Comparison of ENCODE assay signal across 19 cellular contexts in the genomic region with DNA sequence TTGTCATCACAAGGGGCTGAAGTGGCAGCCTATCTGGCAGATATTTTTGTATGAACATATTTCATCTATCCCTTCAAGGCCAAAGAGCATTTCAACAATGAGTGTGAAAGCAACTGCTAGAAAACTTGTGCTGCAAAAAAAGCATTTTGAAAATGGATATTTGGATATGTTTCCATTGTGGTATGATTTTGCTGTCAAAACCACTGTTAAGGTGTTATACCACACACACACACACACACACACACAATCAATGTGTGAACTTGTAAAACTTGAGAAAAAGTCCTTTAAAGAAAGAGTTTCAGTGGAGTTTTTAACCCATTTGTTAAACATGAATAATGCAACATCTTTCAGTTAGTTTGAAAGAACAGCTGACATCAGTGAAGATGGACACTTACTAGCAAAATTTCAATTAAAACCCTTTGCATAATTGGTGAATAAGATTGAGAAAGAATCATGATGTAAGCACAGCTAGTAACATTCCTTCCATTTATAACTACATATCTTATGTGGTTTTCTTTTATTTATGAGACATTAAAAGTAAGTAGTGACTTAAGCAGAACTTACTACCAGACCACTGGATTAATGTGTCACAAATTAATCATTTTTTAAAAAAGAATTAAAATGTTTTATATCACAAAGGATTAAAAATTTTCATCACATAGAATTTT.
DNase-seq lines count a peak whose midpoint lies in the region; ATAC-seq, FAIRE-seq and TF ChIP-seq lines count a peak whose summit lies in the region.
"Had no signal": no experiment of that assay in that cellular context is flagged by ENCODE, and none has a peak within 500 bp of the region (broad histone marks: within the 10 kb centered on the region; RNA-seq: fewer than 3 reads in every experiment).

No MANE protein-coding gene starts in this region.

- H3K23ac ChIP-seq in IMR-90 (ENCODE audit: low read depth, low read length) = no peak overlapping the region

- in situ Hi-C loops in IMR-90 (cut with MboI; ENCODE audit: low sequenced_read_pairs) = no loop called here

- H3K4me3 ChIP-seq in IMR-90 (ENCODE audit: insufficient read depth, low read depth, low read length) (no peak overlapping the region), kidney (ENCODE audit: low read length in 2 of 2) (no peak overlapping the region), GM23338 (no peak overlapping the region)
- H3K4me3 ChIP-seq: SJCRH30 had no signal

- ATAC-seq in IMR-90 (ENCODE audit: low read depth) = peak; percentile 45; the same call in 1 of the 2 replicates
- peak; percentile 41 for ATAC-seq in effector memory CD8-positive, alpha-beta T cell (replicated peaks)
- ATAC-seq in GM23338 = no peak
- no peak for ATAC-seq in HG02678 (IDR thresholded peaks at IDR 0.05; ENCODE audit: unreplicated experiment)
- ATAC-seq: PC-3 had no signal

- no peak for TF ChIP-seq RAD21 in IMR-90 (IDR thresholded peaks at IDR 0.05; ENCODE audit: low read length)

- H4K20me1 ChIP-seq in IMR-90 (ENCODE audit: insufficient read depth, low read length) (peaks cover 3% of the 10 kb centered on the region; the same call in 1 of the 2 replicates), GM23338 (replicated peaks; ENCODE audit: insufficient read depth) (no peaks in the 10 kb centered on the region)

- no peak overlapping the region for H3K4ac ChIP-seq in IMR-90 (ENCODE audit: low read depth, low read length)

- H3K56ac ChIP-seq in IMR-90 (ENCODE audit: extremely low read depth, insufficient read depth, low read length) = no peak overlapping the region

- H4K5ac ChIP-seq in IMR-90 (ENCODE audit: low read depth, low read length) = no peak overlapping the region

- dilution Hi-C loops in IMR-90 (cut with HindIII; ENCODE audit: low sequenced_read_pairs, unreplicated experiment) = no loop called here

- DNase-seq in IMR-90 (no peak), kidney (no peak), ecto neural progenitor cell (ENCODE audit: low spot score) (no peak), activated gamma-delta T cell (lab: John Stamatoyannopoulos, UW) (no peak), GM23338 (ENCODE audit: low spot score) (no peak)
- no peak for DNase-seq in effector memory CD8-positive, alpha-beta T cell
- DNase-seq: ACHN; CD4-positive, alpha-beta memory T cell; H7; NCI-H1436 treated with DMSO at 0.1 percent for 48 hours; NCI-H2081; NCI-H82; PC-3; SJCRH30; SW 1271 had no signal

- no peak overlapping the region for H2BK5ac ChIP-seq in IMR-90 (ENCODE audit: low read depth, low read length, poor library complexity, severe bottlenecking)

- no TSS peak for BruUV-seq in IMR-90 (replicated peaks; lab: Mats Ljungman, UMichigan)

- no peak overlapping the region for H2BK15ac ChIP-seq in IMR-90 (ENCODE audit: low read depth, low read length)

- no peak overlapping the region for H3K27ac ChIP-seq in IMR-90 (ENCODE audit: insufficient read depth, low read length)
- no peak overlapping the region for H3K27ac ChIP-seq in kidney (ENCODE audit: low read depth in 2 of 2, low read length in 2 of 2)
- H3K27ac ChIP-seq in GM23338 (ENCODE audit: low read depth) = no peak overlapping the region
- H3K27ac ChIP-seq: HL-60, SJCRH30 had no signal

- H3K9ac ChIP-seq in IMR-90 (ENCODE audit: low read depth, low read length) = no peak overlapping the region
- no peak overlapping the region for H3K9ac ChIP-seq in kidney (ENCODE audit: low read length in 2 of 2)

- no peak overlapping the region for H2BK120ac ChIP-seq in IMR-90 (ENCODE audit: low read depth, low read length)

- FAIRE-seq in G401.6 (lab: Jason Lieb, UNC) (peak; percentile 6), kidney (lab: Jason Lieb, UNC) (peak; percentile 17)
- FAIRE-seq: GM12891 had no signal

- H3K9me3 ChIP-seq in IMR-90 (ENCODE audit: control insufficient read depth, insufficient read depth, low read length) (no peaks in the 10 kb centered on the region), kidney (ENCODE audit: control insufficient read depth in 1 of 2, low read length in 2 of 2) (no peaks in the 10 kb centered on the region)
- H3K9me3 ChIP-seq: SJCRH30 had no signal

- peaks cover 6% of the 10 kb centered on the region for H3K9me1 ChIP-seq in IMR-90 (ENCODE audit: insufficient read depth, low read length)

- peaks cover 0 to 15% of the 10 kb centered on the region in 2 donors for H3K4me1 Mint-ChIP-seq in effector memory CD8-positive, alpha-beta T cell (ENCODE audit: low read depth in 2 of 2)
- H3K4me1 Mint-ChIP-seq in GM23338 = no peaks in the 10 kb centered on the region

- CTCF ChIA-PET in IMR-90 (lab: Yijun Ruan, JAX) = no interaction called here

- H3K36me3 Mint-ChIP-seq in effector memory CD8-positive, alpha-beta T cell (ENCODE audit: insufficient read depth) = peaks cover 3% of the 10 kb centered on the region
- H3K36me3 Mint-ChIP-seq in GM23338 (ENCODE audit: low read depth) = no peaks in the 10 kb centered on the region

- H3K9me3 Mint-ChIP-seq in effector memory CD8-positive, alpha-beta T cell = no peaks in the 10 kb centered on the region
- no peaks in the 10 kb centered on the region for H3K9me3 Mint-ChIP-seq in GM23338
- H3K9me3 Mint-ChIP-seq: CD4-positive, alpha-beta memory T cell had no signal

- H3F3A ChIP-seq in GM23338 (replicated peaks; ENCODE audit: low read depth) = no peaks in the 10 kb centered on the region

- H3K27ac Mint-ChIP-seq in effector memory CD8-positive, alpha-beta T cell = no peak overlapping the region
- H3K27ac Mint-ChIP-seq in GM23338 = no peak overlapping the region
- H3K27ac Mint-ChIP-seq: CD4-positive, alpha-beta memory T cell had no signal

- H3K4me2 ChIP-seq in IMR-90 (ENCODE audit: low read depth, low read length) (no peak overlapping the region), GM23338 (no peak overlapping the region)

- no peak overlapping the region for H2BK20ac ChIP-seq in IMR-90 (ENCODE audit: low read depth, low read length)

- TF ChIP-seq CTCF in IMR-90 (conservative IDR thresholded peaks at IDR 0.05; ENCODE audit: low read depth, low read length) (no peak), kidney (IDR thresholded peaks at IDR 0.05; ENCODE audit: borderline replicate concordance, extremely low read depth, insufficient read depth) (no peak), GM23338 (conservative IDR thresholded peaks at IDR 0.05; ENCODE audit: low read depth in 2 of 2) (no peak)

- no peaks in the 10 kb centered on the region for H3K9me2 ChIP-seq in GM23338 (ENCODE audit: insufficient read depth)

- no peak overlapping the region for H4K91ac ChIP-seq in IMR-90 (ENCODE audit: insufficient read depth, low read depth, low read length)

- intact Hi-C loops in IMR-90 (cut with micrococcal nuclease) (no loop called here), kidney (cut with DNase I) (no loop called here)

- TF ChIP-seq POLR2A in IMR-90 (IDR thresholded peaks at IDR 0.05; ENCODE audit: low read depth, low read length) = no peak

- H3K27me3 Mint-ChIP-seq in effector memory CD8-positive, alpha-beta T cell = no peaks in the 10 kb centered on the region
- H3K27me3 Mint-ChIP-seq in GM23338 (ENCODE audit: insufficient read depth, low read depth, poor library complexity) = no peaks in the 10 kb centered on the region
- H3K27me3 Mint-ChIP-seq: CD4-positive, alpha-beta memory T cell had no signal

- H3K14ac ChIP-seq in IMR-90 (replicated peaks; ENCODE audit: low read depth, low read length) = no peak overlapping the region

- H3K4me3 Mint-ChIP-seq in effector memory CD8-positive, alpha-beta T cell = no peak overlapping the region
- H3K4me3 Mint-ChIP-seq in GM23338 = no peak overlapping the region
- H3K4me3 Mint-ChIP-seq: CD4-positive, alpha-beta memory T cell had no signal

- H2AFZ ChIP-seq in IMR-90 (replicated peaks; ENCODE audit: low read length, poor library complexity) = no peak overlapping the region
- H2AFZ ChIP-seq in GM23338 = no peak overlapping the region

- H3K79me1 ChIP-seq in IMR-90 (ENCODE audit: low read depth in 1 of 2, low read length in 2 of 2) = peaks cover 12 to 36% of the 10 kb centered on the region in 2 experiments

- H3K18ac ChIP-seq in IMR-90 (ENCODE audit: low read depth, low read length) = no peak overlapping the region

- H3K27me3 ChIP-seq in IMR-90 (ENCODE audit: control insufficient read depth, insufficient read depth, low read length) (no peaks in the 10 kb centered on the region), GM23338 (ENCODE audit: insufficient read depth) (no peaks in the 10 kb centered on the region)
- H3K27me3 ChIP-seq: SJCRH30 had no signal

- no peak overlapping the region for H4K8ac ChIP-seq in IMR-90 (ENCODE audit: low read depth in 2 of 2, low read length in 2 of 2)

- no peak overlapping the region for H2AK9ac ChIP-seq in IMR-90 (replicated peaks; ENCODE audit: low read depth, low read length, poor library complexity)

- no peaks in the 10 kb centered on the region for H3K79me2 ChIP-seq in GM23338 (replicated peaks; ENCODE audit: insufficient read depth)

- H3K4me1 ChIP-seq in IMR-90 (ENCODE audit: control insufficient read depth, insufficient read depth, low read length) = peaks cover 6% of the 10 kb centered on the region
- peaks cover 0 to 6% of the 10 kb centered on the region in 2 donors for H3K4me1 ChIP-seq in kidney (ENCODE audit: control insufficient read depth in 1 of 2, insufficient read depth in 1 of 2, low read depth in 1 of 2, low read length in 2 of 2)
- no peaks in the 10 kb centered on the region for H3K4me1 ChIP-seq in GM23338 (ENCODE audit: insufficient read depth)

- H3K36me3 ChIP-seq in IMR-90 (ENCODE audit: control insufficient read depth, insufficient read depth, low read length) (no peaks in the 10 kb centered on the region), kidney (ENCODE audit: control insufficient read depth in 1 of 2, insufficient read depth in 2 of 2, low read length in 2 of 2) (no peaks in the 10 kb centered on the region), GM23338 (ENCODE audit: insufficient read depth) (no peaks in the 10 kb centered on the region)
- H3K36me3 ChIP-seq: SJCRH30 had no signal

- H2AK5ac ChIP-seq in IMR-90 (ENCODE audit: low read depth, low read length) = no peak overlapping the region

- POLR2A ChIA-PET in IMR-90 (lab: Charles Lee; ENCODE audit: unreplicated experiment) = no interaction called here

TF ChIP-seq in IMR-90, 13 proteins besides CTCF, POLR2A, EP300 and RAD21:
- TF ChIP-seq BHLHE40 (IDR thresholded peaks at IDR 0.05; ENCODE audit: low read depth, low read length) = no peak
- no peak for TF ChIP-seq RFX5 (IDR thresholded peaks at IDR 0.05; ENCODE audit: low read depth, low read length)
- peak; percentile 58 for TF ChIP-seq CEBPB (IDR thresholded peaks at IDR 0.05; ENCODE audit: low read depth, low read length)

TF ChIP-seq in GM23338, 12 proteins besides CTCF, POLR2A, EP300 and RAD21 (continues in another document):
- no peak for TF ChIP-seq EZH2phosphoT487 (IDR thresholded peaks at IDR 0.05; ENCODE audit: unreplicated experiment)

Comparison
In these comparisons a context has a peak if more than half of its experiments do, and no peak if none do; other contexts are left out.
1. ATAC-seq: peak in IMR-90 (single experiment) and effector memory CD8-positive, alpha-beta T cell (single experiment); none in GM23338 (single experiment) and HG02678 (single experiment).